In genomic region chr2:64019083-64019974, GRCh38 we compare ENCODE assay signal across 8 cellular contexts. TPM values are rescaled to one million over a fixed set of nuclear protein-coding genes. Genes with fewer than 3 reads are reported as not detected.
DNase-seq lines count a peak whose midpoint lies in the region; ATAC-seq and TF ChIP-seq lines count a peak whose summit lies in the region.

VPS54 (minus strand) TSS chr2:64019428; CDS start chr2:63983999, 35,429 bp downstream.

- POLR2A ChIA-PET in CD4-positive, alpha-beta memory T cell (lab: Charles Lee; ENCODE audit: partially characterized antibody), result interaction anchor here (0.6 to 2.8 kb wide), 11 partner anchors 14 to 504 kb away, joined by 3 to 10 read pairs (median 3); partner anchors contain the start of gene AFTPH

- peak in 1 of 2 donors; percentile 67 for TF ChIP-seq POLR2A in suprapubic skin (IDR thresholded peaks at IDR 0.05)

- TF ChIP-seq CTCF in suprapubic skin (IDR thresholded peaks at IDR 0.05), result no peak

- H3K9me3 Mint-ChIP-seq in CD4-positive, alpha-beta memory T cell, result no peaks in the 10 kb centered on the region
- H3K9me3 Mint-ChIP-seq in activated naive CD4-positive, alpha-beta T cell treated with anti-CD3 and anti-CD28 coated beads for 36 hours, result no peaks in the 10 kb centered on the region

- intact Hi-C loops in CD4-positive, alpha-beta memory T cell (cut with micrococcal nuclease), result loop anchor here (1.0 to 5.0 kb wide), 2 partner anchors 124 to 177 kb away; partner anchors contain the start of gene UGP2
- intact Hi-C loops in activated naive CD4-positive, alpha-beta T cell treated with anti-CD3 and anti-CD28 coated beads for 36 hours (cut with micrococcal nuclease), result loop anchor here (1.0 to 5.0 kb wide), 5 partner anchors 41 to 431 kb away; partner anchors contain the start of genes MDH1, UGP2 and WDPCP

- peaks cover 34 to 51% (median 42%) of the 10 kb centered on the region in 4 donors for H3K4me1 Mint-ChIP-seq in CD4-positive, alpha-beta memory T cell
- H3K4me1 Mint-ChIP-seq in activated naive CD4-positive, alpha-beta T cell treated with anti-CD3 and anti-CD28 coated beads for 36 hours (ENCODE audit: low read depth), result peaks cover 34% of the 10 kb centered on the region

- TF ChIP-seq EP300 in suprapubic skin (IDR thresholded peaks at IDR 0.05), result no peak

- H3K9me3 ChIP-seq in CD4-positive, alpha-beta memory T cell (ENCODE audit: control insufficient read depth in 1 of 2, low read length in 2 of 2), result no peaks in the 10 kb centered on the region
- H3K9me3 ChIP-seq in suprapubic skin, result no peaks in the 10 kb centered on the region

- peak within 1 kb of the TSS; percentile 51 to 58 for H3K4me3 ChIP-seq in CD4-positive, alpha-beta memory T cell (ENCODE audit: low read length in 2 of 2)
- peak within 1 kb of the TSS; percentile 83 for H3K4me3 ChIP-seq in suprapubic skin

- H3K36me3 ChIP-seq in CD4-positive, alpha-beta memory T cell (ENCODE audit: insufficient read depth, low read length), result no peaks in the 10 kb centered on the region
- H3K36me3 ChIP-seq in suprapubic skin, result no peaks in the 10 kb centered on the region

- H3K27me3 Mint-ChIP-seq in CD4-positive, alpha-beta memory T cell, result no peaks in the 10 kb centered on the region
- no peaks in the 10 kb centered on the region for H3K27me3 Mint-ChIP-seq in activated naive CD4-positive, alpha-beta T cell treated with anti-CD3 and anti-CD28 coated beads for 36 hours (ENCODE audit: low read depth)

- H3K27me3 ChIP-seq in CD4-positive, alpha-beta memory T cell (ENCODE audit: insufficient read depth, low read length), result no peaks in the 10 kb centered on the region
- H3K27me3 ChIP-seq in suprapubic skin, result no peaks in the 10 kb centered on the region

- WGBS in suprapubic skin, result under 1% methylated on average over 23 of the region's 77 CpGs

- CTCF ChIA-PET in CD4-positive, alpha-beta memory T cell (lab: Charles Lee; ENCODE audit: partially characterized antibody), result interaction anchor here (0.7 to 1.5 kb wide), 4 partner anchors 10 to 307 kb away, joined by 3 to 5 read pairs (median 4); no protein-coding TSS in a partner anchor
- CTCF ChIA-PET in activated naive CD4-positive, alpha-beta T cell treated with anti-CD3 and anti-CD28 coated beads for 36 hours (lab: Charles Lee), result no interaction called here

- DNase-seq in CD4-positive, alpha-beta memory T cell, result peak; percentile 59 to 74 (median 63)
- DNase-seq in SHP77 treated with DMSO at 0.1 percent for 48 hours (lab: John Stamatoyannopoulos, UW), result peak; percentile 30
- peak; percentile 52 for DNase-seq in activated naive CD4-positive, alpha-beta T cell treated with anti-CD3 and anti-CD28 coated beads for 36 hours
- peak; percentile 71 for DNase-seq in germinal center (ENCODE audit: low spot score)
- DNase-seq in occipital lobe (lab: John Stamatoyannopoulos, UW), result peak; percentile 81
- DNase-seq in suprapubic skin (ENCODE audit: low spot score in 2 of 2), result peak; percentile 78 to 82

- H3K4me1 ChIP-seq in CD4-positive, alpha-beta memory T cell (ENCODE audit: insufficient read depth, low read length), result peaks cover 55% of the 10 kb centered on the region
- H3K4me1 ChIP-seq in suprapubic skin, result peaks cover 45% of the 10 kb centered on the region

- peaks cover 0 to 11% of the 10 kb centered on the region in 2 donors for H3K36me3 Mint-ChIP-seq in CD4-positive, alpha-beta memory T cell
- peaks cover 4% of the 10 kb centered on the region for H3K36me3 Mint-ChIP-seq in activated naive CD4-positive, alpha-beta T cell treated with anti-CD3 and anti-CD28 coated beads for 36 hours (ENCODE audit: low read depth)

- H3K27ac Mint-ChIP-seq in CD4-positive, alpha-beta memory T cell, result peak within 1 kb of the TSS; percentile 94 to 99 (median 98)
- H3K27ac Mint-ChIP-seq in activated naive CD4-positive, alpha-beta T cell treated with anti-CD3 and anti-CD28 coated beads for 36 hours, result peak within 1 kb of the TSS; percentile 95

- H3K27ac ChIP-seq in CD4-positive, alpha-beta memory T cell (ENCODE audit: low read depth, low read length), result peak within 1 kb of the TSS; percentile 72
- H3K27ac ChIP-seq in suprapubic skin, result peak within 1 kb of the TSS; percentile 99

- peak within 1 kb of the TSS; percentile 98 to 99 (median 99) for H3K4me3 Mint-ChIP-seq in CD4-positive, alpha-beta memory T cell
- H3K4me3 Mint-ChIP-seq in activated naive CD4-positive, alpha-beta T cell treated with anti-CD3 and anti-CD28 coated beads for 36 hours, result peak within 1 kb of the TSS; percentile 95

- peak; percentile 62 for ATAC-seq in GM19351 (IDR thresholded peaks at IDR 0.05; ENCODE audit: unreplicated experiment)
- peak; percentile 43 for ATAC-seq in HG03520 (IDR thresholded peaks at IDR 0.05; ENCODE audit: unreplicated experiment)

RNA-seq across cellular contexts. Expression of gene VPS54, which starts in this region (rescaled TPM):
- 10 to 100 TPM; 15.2 to 16.4 TPM for total RNA-seq in CD4-positive, alpha-beta memory T cell
- polyA plus RNA-seq in CD4-positive, alpha-beta memory T cell, result 1 to 10 TPM; 4.0 to 9.1 TPM
- 1 to 10 TPM; 7.0 to 7.7 TPM for total RNA-seq in activated naive CD4-positive, alpha-beta T cell treated with anti-CD3 and anti-CD28 coated beads for 36 hours
- total RNA-seq in occipital lobe (43.5 TPM), suprapubic skin (10 to 100 TPM; 14.6 to 28.8 (median 21.8) TPM)

Comparison
In these comparisons a context has a peak if more than half of its experiments do, and no peak if none do; other contexts are left out.
1. Peak in every context shown above with its lines: DNase-seq, ATAC-seq, H3K4me3 ChIP-seq and H3K27ac ChIP-seq.
2. DNase-seq: peak in every context shown above with its lines; median percentile 81 in occipital lobe; 80 in suprapubic skin; 71 in germinal center; 63 in CD4-positive, alpha-beta memory T cell; 52 in activated naive CD4-positive, alpha-beta T cell treated with anti-CD3 and anti-CD28 coated beads for 36 hours; 30 in SHP77 treated with DMSO at 0.1 percent for 48 hours.